1 cellular context compared by ENCODE assay signal in genomic region chr12:53179694-53180269, GRCh38.
TF ChIP-seq lines count a peak whose summit lies in the region.

No MANE protein-coding gene starts in this region.

TF ChIP-seq in GM12878, 131 proteins besides CTCF, POLR2A, EP300 and RAD21:
- TF ChIP-seq HDGF (IDR thresholded peaks at IDR 0.05) (peak; percentile 91), FOXK2 (IDR thresholded peaks at IDR 0.05) (no peak), ZNF384 (IDR thresholded peaks at IDR 0.05; ENCODE audit: borderline replicate concordance, low read depth, low read length) (no peak), NR2C1 (IDR thresholded peaks at IDR 0.05) (no peak), NKRF (conservative IDR thresholded peaks at IDR 0.05) (peak; percentile 19), SIN3A (IDR thresholded peaks at IDR 0.05; ENCODE audit: low read depth, low read length) (no peak), ZNF687 (IDR thresholded peaks at IDR 0.05) (no peak), MLLT1 (IDR thresholded peaks at IDR 0.05) (peak; percentile 5; the same call in 1 of the 2 replicates), RUNX3 (IDR thresholded peaks at IDR 0.05; ENCODE audit: low read length) (peak; percentile 39), CEBPZ (IDR thresholded peaks at IDR 0.05; ENCODE audit: low read depth, low read length) (no peak), ESRRA (IDR thresholded peaks at IDR 0.05; ENCODE audit: low read length) (no peak), ZNF274 (IDR thresholded peaks at IDR 0.05; ENCODE audit: insufficient read depth, insufficient read length) (no peak), LARP7 (IDR thresholded peaks at IDR 0.05) (0 out of 2 replicates have a peak, but pooled peaks have one; percentile 11), RELB (IDR thresholded peaks at IDR 0.05; ENCODE audit: low read depth) (0 out of 2 replicates have a peak, but pooled peaks have one; percentile 0), ZBTB11 (CRISPR knock-in tag; IDR thresholded peaks at IDR 0.05) (no peak), NBN (IDR thresholded peaks at IDR 0.05) (peak; percentile 22; the same call in 1 of the 2 replicates), ZNF217 (IDR thresholded peaks at IDR 0.05) (no peak; the same call in 1 of the 2 replicates), FOS (IDR thresholded peaks at IDR 0.05; ENCODE audit: borderline replicate concordance, extremely low read depth, insufficient read length) (no peak), SUZ12 (IDR thresholded peaks at IDR 0.05; ENCODE audit: unreplicated experiment) (no peak)
TF ChIP-seq in GM12878: peak in this region for 7.
